8 cellular contexts compared by ENCODE assay signal in the genomic region with DNA sequence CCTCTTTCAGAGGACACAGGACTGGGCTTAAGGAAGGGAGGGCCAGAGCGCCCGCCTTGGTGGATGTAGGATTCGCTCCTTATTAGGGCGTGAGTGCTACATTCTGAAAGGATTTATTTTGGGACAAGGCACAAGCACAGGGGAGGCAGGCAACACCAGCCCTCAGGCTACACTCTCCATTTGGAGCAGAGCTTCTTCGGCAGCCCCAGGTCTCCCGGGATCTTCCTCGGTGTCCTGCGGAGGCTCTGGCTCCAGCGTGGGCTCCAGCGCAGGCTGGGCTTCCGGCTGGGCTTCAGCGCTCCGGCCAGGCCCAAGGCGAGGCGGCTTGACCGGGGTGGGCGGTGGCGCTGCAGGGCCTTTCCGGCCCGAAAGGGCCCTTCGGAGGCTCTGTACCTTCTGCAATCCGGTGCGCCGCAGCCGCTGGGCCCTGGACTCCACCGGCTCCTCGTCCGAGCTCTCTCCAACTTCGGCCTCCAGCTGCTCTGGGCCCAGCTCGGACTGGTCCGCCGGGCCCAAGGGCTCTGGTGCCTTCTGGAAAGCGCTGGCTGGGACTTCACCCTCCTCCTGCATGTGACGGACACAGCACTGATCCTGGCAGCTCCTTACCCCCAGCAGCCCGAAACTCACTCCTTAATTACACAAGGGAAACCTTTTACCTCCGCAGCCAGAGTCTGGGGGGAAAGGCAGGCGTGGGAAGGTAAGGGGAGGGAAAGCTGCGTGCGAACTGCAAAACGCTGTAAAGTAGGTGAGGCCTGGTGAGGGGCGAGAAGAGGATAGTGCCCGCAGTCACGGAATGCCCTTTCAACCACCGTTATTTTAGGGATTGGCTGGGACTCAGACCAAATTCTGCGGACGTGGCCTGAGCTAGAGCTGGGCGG.
A peak's percentile ranks its signal among the peaks of the same experiment; 100 is the strongest.
DNase-seq lines count a peak whose midpoint lies in the region; ATAC-seq lines count a peak whose summit lies in the region.

No MANE protein-coding gene starts in this region.

- H3K9me3 Mint-ChIP-seq in stimulated activated naive B cell treated with anti-CD40 and anti-IgM and Interleukin-4, amounts not matched to agents 10 μg/mL and 1 μg/mL and 100 μg/mL, for 72 hours = peaks cover 0 to 1% of the 10 kb centered on the region in 2 donors

- H3K36me3 Mint-ChIP-seq in stimulated activated naive B cell treated with anti-CD40 and anti-IgM and Interleukin-4, amounts not matched to agents 10 μg/mL and 1 μg/mL and 100 μg/mL, for 72 hours = no peaks in the 10 kb centered on the region

- H3K27ac Mint-ChIP-seq in stimulated activated naive B cell treated with anti-CD40 and anti-IgM and Interleukin-4, amounts not matched to agents 10 μg/mL and 1 μg/mL and 100 μg/mL, for 72 hours = peak overlapping the region; percentile 68

- peak overlapping the region; percentile 53 for H3K4me3 ChIP-seq in iPS-11a (ENCODE audit: low read depth, low read length)

- peak; percentile 51 for DNase-seq in HCEC 1CT
- DNase-seq in astrocyte of the hippocampus (ENCODE audit: low read depth, low spot score) = peak; percentile 53
- DNase-seq in stimulated activated naive B cell treated with anti-CD40 and anti-IgM and Interleukin-4, amounts not matched to agents 10 μg/mL and 1 μg/mL and 100 μg/mL, for 72 hours = no peak
- DNase-seq in NCI-H1105 (lab: John Stamatoyannopoulos, UW) = no peak
- DNase-seq in NCI-H82 treated with DMSO at 0.1 percent for 48 hours (lab: John Stamatoyannopoulos, UW; ENCODE audit: unreplicated experiment) = no peak

- no peak for ATAC-seq in stimulated activated naive B cell treated with anti-CD40 and anti-IgM and Interleukin-4, amounts not matched to agents 10 μg/mL and 1 μg/mL and 100 μg/mL, for 72 hours (replicated peaks)
- ATAC-seq in GM18519 (IDR thresholded peaks at IDR 0.05; ENCODE audit: low FRiP score, unreplicated experiment) = no peak
- no peak for ATAC-seq in HG02970 (IDR thresholded peaks at IDR 0.05; ENCODE audit: low FRiP score, unreplicated experiment)

- peak overlapping the region; percentile 82 to 83 for H3K4me3 Mint-ChIP-seq in stimulated activated naive B cell treated with anti-CD40 and anti-IgM and Interleukin-4, amounts not matched to agents 10 μg/mL and 1 μg/mL and 100 μg/mL, for 72 hours

- H3K27me3 Mint-ChIP-seq in stimulated activated naive B cell treated with anti-CD40 and anti-IgM and Interleukin-4, amounts not matched to agents 10 μg/mL and 1 μg/mL and 100 μg/mL, for 72 hours = peaks cover 57 to 85% of the 10 kb centered on the region in 2 donors

- H3K4me1 Mint-ChIP-seq in stimulated activated naive B cell treated with anti-CD40 and anti-IgM and Interleukin-4, amounts not matched to agents 10 μg/mL and 1 μg/mL and 100 μg/mL, for 72 hours = peaks cover 18 to 37% of the 10 kb centered on the region in 2 donors

Comparison
In these comparisons a context has a peak if more than half of its experiments do, and no peak if none do; other contexts are left out.
1. DNase-seq: peak in HCEC 1CT (single experiment) and astrocyte of the hippocampus (single experiment); none in stimulated activated naive B cell treated with anti-CD40 and anti-IgM and Interleukin-4, amounts not matched to agents 10 μg/mL and 1 μg/mL and 100 μg/mL, for 72 hours (single experiment), NCI-H1105 (single experiment) and NCI-H82 treated with DMSO at 0.1 percent for 48 hours (single experiment).